In the genomic region with DNA sequence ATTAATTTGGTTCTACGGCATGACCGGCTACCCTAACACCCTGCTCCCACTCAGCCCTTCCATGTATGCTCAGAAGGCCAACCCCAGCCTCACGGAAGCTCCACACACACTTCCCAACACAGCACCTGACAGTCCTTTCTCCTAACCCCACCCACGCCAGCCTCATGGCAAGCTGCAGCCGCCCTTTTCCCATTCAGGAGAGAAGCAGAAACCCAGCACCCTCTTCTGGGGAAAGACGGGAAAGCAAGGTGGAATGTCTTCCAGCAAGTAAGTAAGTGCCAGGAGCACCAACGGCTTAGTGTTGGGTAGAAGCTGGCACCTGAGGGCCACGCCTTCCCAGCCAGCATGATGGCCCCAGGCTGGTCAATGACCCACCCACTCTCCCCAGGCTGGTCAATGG, we compare ENCODE assay signal across 9 cellular contexts. TPM values are rescaled to one million over a fixed set of nuclear protein-coding genes. Genes with fewer than 3 reads are reported as not detected.
DNase-seq lines count a peak whose midpoint lies in the region; ATAC-seq and TF ChIP-seq lines count a peak whose summit lies in the region.
"Had no signal": no experiment of that assay in that cellular context is flagged by ENCODE, and none has a peak within 500 bp of the region (broad histone marks: within the 10 kb centered on the region; RNA-seq: fewer than 3 reads in every experiment).

No MANE protein-coding gene starts in this region.

- no peak overlapping the region for H3K27ac ChIP-seq in heart right ventricle
- no peak overlapping the region for H3K27ac ChIP-seq in aorta (ENCODE audit: low read depth in 1 of 2, low read length in 2 of 2)

- DNase-seq in AG08395 (ENCODE audit: low spot score) (peak; percentile 43), SW480 (ENCODE audit: low spot score) (peak; percentile 84), heart right ventricle (peak in 1 of 2 donors; percentile 65), aorta (no peak), T-helper 9 cell (no peak)
- no peak for DNase-seq in activated CD4-positive, alpha-beta T cell treated with anti-CD3 and anti-CD28 coated beads for 48 hours

- no peak overlapping the region for H3K4me3 ChIP-seq in heart right ventricle
- no peak overlapping the region for H3K4me3 ChIP-seq in aorta (ENCODE audit: low read length in 2 of 2)
- H3K4me3 ChIP-seq: GM12878 had no signal

- intact Hi-C loops in heart right ventricle (cut with DNase I) = loop anchor here in 1 of 10 donors (2.0 kb wide), 1 partner anchor 25 kb away; no protein-coding TSS in a partner anchor
- intact Hi-C loops in aorta (cut with DNase I) = loop anchor here (2.0 kb wide), 2 partner anchors 23 to 25 kb away; no protein-coding TSS in a partner anchor

- TF ChIP-seq RAD21 in Ishikawa (IDR thresholded peaks at IDR 0.05; ENCODE audit: low read depth) = peak; percentile 88

- H3K36me3 ChIP-seq in heart right ventricle (peaks cover 0 to 16% (median 6%) of the 10 kb centered on the region in 9 donors), aorta (ENCODE audit: control insufficient read depth in 1 of 2, insufficient read depth in 2 of 2, low read length in 1 of 2) (peaks cover 0 to 1% of the 10 kb centered on the region in 2 donors)

- peak in 8 of 9 donors; percentile 5 to 63 (median 48) for TF ChIP-seq CTCF in heart right ventricle (IDR thresholded peaks at IDR 0.05)

- H3K4me1 ChIP-seq in heart right ventricle (peaks cover 0 to 44% (median 20%) of the 10 kb centered on the region in 9 donors), aorta (ENCODE audit: control insufficient read depth in 1 of 2, insufficient read depth in 2 of 2, low read length in 2 of 2) (no peaks in the 10 kb centered on the region)

- peak in 7 of 8 donors; percentile 6 to 47 (median 32) for ATAC-seq in heart right ventricle
- peak; percentile 11 for ATAC-seq in aorta (ENCODE audit: low FRiP score)
- ATAC-seq in GM18909 (IDR thresholded peaks at IDR 0.05; ENCODE audit: poor library complexity, unreplicated experiment) = no peak
- ATAC-seq: GM12878 had no signal

- 54 to 58% methylated on average over 8 of the region's 8 CpGs for WGBS in heart right ventricle, 2 donors
- WGBS in aorta, 2 donors = 40 to 42% methylated on average over 8 of the region's 8 CpGs

- H3K27me3 ChIP-seq in heart right ventricle (no peaks in the 10 kb centered on the region), aorta (ENCODE audit: control insufficient read depth in 1 of 2, insufficient read depth in 2 of 2, low read length in 1 of 2) (no peaks in the 10 kb centered on the region)

- no peaks in the 10 kb centered on the region for H3K9me3 ChIP-seq in heart right ventricle
- H3K9me3 ChIP-seq in aorta (ENCODE audit: control insufficient read depth, low read length) = no peaks in the 10 kb centered on the region

- no peak for TF ChIP-seq EP300 in Ishikawa (IDR thresholded peaks at IDR 0.05; ENCODE audit: borderline replicate concordance)

TF ChIP-seq in Ishikawa, 13 proteins besides CTCF, POLR2A, EP300 and RAD21:
- TF ChIP-seq, protein P1, sequence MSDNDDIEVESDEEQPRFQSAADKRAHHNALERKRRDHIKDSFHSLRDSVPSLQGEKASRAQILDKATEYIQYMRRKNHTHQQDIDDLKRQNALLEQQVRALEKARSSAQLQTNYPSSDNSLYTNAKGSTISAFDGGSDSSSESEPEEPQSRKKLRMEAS (IDR thresholded peaks at IDR 0.05) = peak; percentile 62
- TF ChIP-seq CREB1 (IDR thresholded peaks at IDR 0.05; ENCODE audit: low read depth) = no peak
- peak; percentile 48; the same call in 1 of the 2 replicates for TF ChIP-seq EGR1 (IDR thresholded peaks at IDR 0.05)
- TF ChIP-seq YY1 (IDR thresholded peaks at IDR 0.05; ENCODE audit: low read depth) = no peak

RNA-seq across cellular contexts. Expression of a gene that starts 32.1 kb away (rescaled TPM):
- total RNA-seq in heart right ventricle (100 to 1,000 TPM; 118 to 173 (median 145) TPM), aorta (100 to 1,000 TPM; 167 to 172 TPM)
- polyA plus RNA-seq in heart right ventricle (100 to 1,000 TPM in 1 of 2 donors, 10 to 100 TPM in 1; 49.1 to 120 TPM), aorta (10 to 100 TPM; 41.8 to 72.4 TPM)

Comparison
In these comparisons a context has a peak if more than half of its experiments do, and no peak if none do; other contexts are left out.
1. DNase-seq: peak in AG08395 (single experiment) and SW480 (single experiment); none in aorta (0 of 2), T-helper 9 cell (single experiment) and activated CD4-positive, alpha-beta T cell treated with anti-CD3 and anti-CD28 coated beads for 48 hours (single experiment).